In genomic region chr10:88979153-88979562, GRCh38 we compare ENCODE assay signal across 11 cellular contexts. TPM values are rescaled to one million over a fixed set of nuclear protein-coding genes. Genes with fewer than 3 reads are reported as not detected.
DNase-seq lines count a peak whose midpoint lies in the region; ATAC-seq and TF ChIP-seq lines count a peak whose summit lies in the region.
"Had no signal": no experiment of that assay in that cellular context is flagged by ENCODE, and none has a peak within 500 bp of the region (broad histone marks: within the 10 kb centered on the region; RNA-seq: fewer than 3 reads in every experiment).

No MANE protein-coding gene starts in this region.

- intact Hi-C loops in Right ventricle myocardium inferior (cut with DNase I): no loop called here
- intact Hi-C loops in cardiac septum (cut with DNase I): no loop called here
- intact Hi-C loops in vagina (cut with DNase I): no loop called here

- H3K9me3 ChIP-seq in mesodermal cell (ENCODE audit: control insufficient read depth, low read length) (no peaks in the 10 kb centered on the region), vagina (no peaks in the 10 kb centered on the region)

- H3K27ac ChIP-seq in mesodermal cell (ENCODE audit: low read depth, low read length, severe bottlenecking): peak overlapping the region; percentile 6
- H3K27ac ChIP-seq in vagina: peak overlapping the region; percentile 80
- H3K27ac ChIP-seq: 22Rv1 had no signal

- no peak overlapping the region for H3K4me3 ChIP-seq in choroid plexus epithelial cell (ENCODE audit: low read depth, low read length)
- H3K4me3 ChIP-seq in mesodermal cell (ENCODE audit: extremely low read depth, insufficient read depth, low read length, poor library complexity, severe bottlenecking): no peak overlapping the region
- no peak overlapping the region for H3K4me3 ChIP-seq in vagina

- TF ChIP-seq CTCF in choroid plexus epithelial cell (conservative IDR thresholded peaks at IDR 0.05; ENCODE audit: low read depth, low read length): no peak
- TF ChIP-seq CTCF in vagina (IDR thresholded peaks at IDR 0.05): no peak

- peaks cover 41% of the 10 kb centered on the region for H3K4me1 ChIP-seq in mesodermal cell (ENCODE audit: control insufficient read depth, insufficient read depth, low read length, poor library complexity, severe bottlenecking)
- peaks cover 50% of the 10 kb centered on the region for H3K4me1 ChIP-seq in vagina

- no peaks in the 10 kb centered on the region for H3K36me3 ChIP-seq in mesodermal cell (ENCODE audit: control insufficient read depth, insufficient read depth, low read length)
- no peaks in the 10 kb centered on the region for H3K36me3 ChIP-seq in vagina

- 12 to 20% methylated on average over 1 to 4 of the region's 5 CpGs for WGBS in mesodermal cell (ENCODE audit: insufficient coverage in 2 of 2), 2 experiments

- no peak for DNase-seq in Right ventricle myocardium inferior (ENCODE audit: missing footprints)
- no peak for DNase-seq in cardiac septum (ENCODE audit: low spot score)
- peak; percentile 76 for DNase-seq in choroid plexus epithelial cell (ENCODE audit: low read depth)
- no peak for DNase-seq in vagina (ENCODE audit: extremely low spot score in 2 of 2)
- DNase-seq in DMS 273 (lab: John Stamatoyannopoulos, UW; ENCODE audit: unreplicated experiment): no peak
- no peak for DNase-seq in NCI-H526 (lab: John Stamatoyannopoulos, UW)
- no peak for DNase-seq in activated effector memory CD4-positive, alpha-beta T cell treated with anti-CD3 and anti-CD28 coated beads, Interleukin-2, amount 50 U/mL, for 16 hours
- DNase-seq: central memory CD4-positive, alpha-beta T cell; naive B cell had no signal

- ATAC-seq in Right ventricle myocardium inferior: peak; percentile 76

- no peak for TF ChIP-seq POLR2A in vagina (IDR thresholded peaks at IDR 0.05)

- H3K27me3 ChIP-seq in vagina: no peaks in the 10 kb centered on the region

RNA-seq across cellular contexts. Expression of gene FAS, which starts 11.4 kb away (rescaled TPM):
- 4.7 TPM for total RNA-seq in Right ventricle myocardium inferior
- 5.1 TPM for total RNA-seq in cardiac septum
- 10.2 TPM for polyA plus RNA-seq in mesodermal cell (2013, experiment 1 of 2)
- polyA plus RNA-seq in mesodermal cell (2013, experiment 2 of 2): 8.8 TPM
- 41.0 TPM for total RNA-seq in vagina

RNA-seq across cellular contexts. Expression of gene ACTA2, which starts 26.6 kb away (rescaled TPM):
- total RNA-seq in Right ventricle myocardium inferior (75.2 TPM), cardiac septum (162 TPM), vagina (1,162 TPM)
- polyA plus RNA-seq in mesodermal cell (2013, experiment 1 of 2): 247 TPM
- polyA plus RNA-seq in mesodermal cell (2013, experiment 2 of 2): 188 TPM
